ENCODE assay signal across 27 cellular contexts in the genomic region with DNA sequence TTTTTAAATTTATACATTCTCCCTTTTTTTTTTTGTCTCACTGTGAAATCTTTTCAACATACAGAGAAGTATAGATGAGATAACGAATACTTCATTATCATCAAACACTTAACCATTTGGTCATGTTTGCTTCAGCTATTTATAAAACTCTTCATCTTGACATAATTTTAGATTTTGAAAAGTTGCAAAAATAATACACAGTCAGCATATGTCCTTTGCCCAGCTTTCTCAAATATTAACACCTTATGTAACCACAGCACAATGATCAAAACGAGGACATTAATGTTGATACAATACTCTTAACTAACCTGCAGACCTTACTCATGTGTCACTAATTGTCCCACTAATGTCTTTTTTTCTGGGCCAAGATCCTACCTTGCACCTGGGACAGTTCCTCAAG. TPM values are rescaled to one million over a fixed set of nuclear protein-coding genes. Genes with fewer than 3 reads are reported as not detected.
DNase-seq lines count a peak whose midpoint lies in the region; ATAC-seq, FAIRE-seq and TF ChIP-seq lines count a peak whose summit lies in the region.
"Had no signal": no experiment of that assay in that cellular context is flagged by ENCODE, and none has a peak within 500 bp of the region (broad histone marks: within the 10 kb centered on the region; RNA-seq: fewer than 3 reads in every experiment).

No MANE protein-coding gene starts in this region.

- TF ChIP-seq EP300 in HepG2 (IDR thresholded peaks at IDR 0.05; ENCODE audit: low read depth in 2 of 2, low read length in 2 of 2) (no peak), HepG2 (CRISPR knock-in tag; IDR thresholded peaks at IDR 0.05; ENCODE audit: borderline replicate concordance) (no peak), K562 (IDR thresholded peaks at IDR 0.05; ENCODE audit: low read length) (no peak)

- no peak overlapping the region for H3K4me3 ChIP-seq in HepG2 (replicated peaks in 1 of 3; ENCODE audit: insufficient read depth in 1 of 3, low read depth in 2 of 3, low read length in 3 of 3)
- H3K4me3 ChIP-seq in right lobe of liver = no peak overlapping the region
- H3K4me3 ChIP-seq in IMR-90 (ENCODE audit: insufficient read depth, low read depth, low read length) = no peak overlapping the region
- H3K4me3 ChIP-seq in K562 = no peak overlapping the region
- H3K4me3 ChIP-seq: BLaER1 had no signal

- H3K9me3 ChIP-seq in HepG2 (ENCODE audit: low read length) (no peaks in the 10 kb centered on the region), right lobe of liver (no peaks in the 10 kb centered on the region), IMR-90 (ENCODE audit: control insufficient read depth, insufficient read depth, low read length) (no peaks in the 10 kb centered on the region), K562 (replicated peaks; ENCODE audit: control insufficient read depth, insufficient read depth, low read depth, low read length) (no peaks in the 10 kb centered on the region)
- H3K9me3 ChIP-seq: BE2C, BLaER1 had no signal

- H2BK20ac ChIP-seq in IMR-90 (ENCODE audit: low read depth, low read length) = no peak overlapping the region

- H3K79me2 ChIP-seq in HepG2 (ENCODE audit: insufficient read depth, low read length) (no peaks in the 10 kb centered on the region), K562 (ENCODE audit: control insufficient read depth, insufficient read depth, low read length) (no peaks in the 10 kb centered on the region)

- no peak overlapping the region for H2BK15ac ChIP-seq in IMR-90 (ENCODE audit: low read depth, low read length)

- no peak overlapping the region for H3K4ac ChIP-seq in IMR-90 (ENCODE audit: low read depth, low read length)

- no peak for TF ChIP-seq POLR2A in HepG2 (IDR thresholded peaks at IDR 0.05; ENCODE audit: insufficient read depth in 1 of 2, low read depth in 2 of 2, low read length in 2 of 2)
- no peak for TF ChIP-seq POLR2A in right lobe of liver (IDR thresholded peaks at IDR 0.05)
- no peak for TF ChIP-seq POLR2A in IMR-90 (IDR thresholded peaks at IDR 0.05; ENCODE audit: low read depth, low read length)
- no peak for TF ChIP-seq POLR2A in K562 (conservative IDR thresholded peaks at IDR 0.05)

- no peak overlapping the region for H4K5ac ChIP-seq in IMR-90 (ENCODE audit: low read depth, low read length)

- dilution Hi-C loops in IMR-90 (cut with HindIII; ENCODE audit: low sequenced_read_pairs, unreplicated experiment) = no loop called here

- POLR2A ChIA-PET in HepG2 (lab: Yijun Ruan, JAX) (no interaction called here), IMR-90 (lab: Charles Lee; ENCODE audit: unreplicated experiment) (no interaction called here), K562 (lab: Yijun Ruan, JAX) (no interaction called here)

- no peak overlapping the region for H3K23ac ChIP-seq in IMR-90 (ENCODE audit: low read depth, low read length)

- WGBS in HepG2 (ENCODE audit: low lambda C conversion rate) = 0% methylated on average over 2 of the region's 2 CpGs
- WGBS in right lobe of liver (ENCODE audit: insufficient coverage, low coverage, low lambda C conversion rate, missing lambda C conversion rate) = 66% methylated on average over 2 of the region's 2 CpGs
- 88% methylated on average over 1 of the region's 2 CpGs; no CpG with 5 or more reads in 1 of the 2 experiments for WGBS in IMR-90 (ENCODE audit: extremely low coverage in 2 of 2, insufficient read length in 1 of 2), 2 experiments
- 0% methylated on average over 2 of the region's 2 CpGs for WGBS in K562 (ENCODE audit: insufficient coverage, low coverage, missing lambda C conversion rate)

- no peak overlapping the region for H3K4me2 ChIP-seq in HepG2 (ENCODE audit: low read depth, low read length)
- H3K4me2 ChIP-seq in IMR-90 (ENCODE audit: low read depth, low read length) = no peak overlapping the region
- no peak overlapping the region for H3K4me2 ChIP-seq in K562 (ENCODE audit: insufficient read depth, low read length)
- H3K4me2 ChIP-seq: BLaER1 had no signal

- H4K8ac ChIP-seq in IMR-90 (ENCODE audit: low read depth in 2 of 2, low read length in 2 of 2) = no peak overlapping the region

- H2BK120ac ChIP-seq in IMR-90 (ENCODE audit: low read depth, low read length) = no peak overlapping the region

- H3K9ac ChIP-seq in HepG2 (ENCODE audit: insufficient read depth, low read depth, low read length) (no peak overlapping the region), IMR-90 (ENCODE audit: low read depth, low read length) (no peak overlapping the region), K562 (ENCODE audit: insufficient read depth in 1 of 2, low read depth in 2 of 2, low read length in 2 of 2) (no peak overlapping the region)
- H3K9ac ChIP-seq: BLaER1 had no signal

- in situ Hi-C loops in HepG2 (cut with HindIII; ENCODE audit: extremely low pct_ligation_motif_present, low pct_unique_long_range_greater_than_20kb) = no loop called here
- in situ Hi-C loops in IMR-90 (cut with MboI; ENCODE audit: low sequenced_read_pairs) = no loop called here
- in situ Hi-C loops in K562 (cut with MboI) = no loop called here

- H3K9me1 ChIP-seq in IMR-90 (ENCODE audit: insufficient read depth, low read length) (no peaks in the 10 kb centered on the region), K562 (ENCODE audit: control insufficient read depth, insufficient read depth, low read length) (no peaks in the 10 kb centered on the region)

- no peak overlapping the region for H3K18ac ChIP-seq in IMR-90 (ENCODE audit: low read depth, low read length)

- H4K20me1 ChIP-seq in HepG2 (ENCODE audit: insufficient read depth, low read length) (no peaks in the 10 kb centered on the region), IMR-90 (ENCODE audit: insufficient read depth, low read length) (no peaks in the 10 kb centered on the region), K562 (replicated peaks; ENCODE audit: control insufficient read depth, insufficient read depth, low read length) (no peaks in the 10 kb centered on the region)
- H4K20me1 ChIP-seq: BLaER1 had no signal

- TF ChIP-seq CTCF in HepG2 (CRISPR knock-in tag; IDR thresholded peaks at IDR 0.05) (no peak), right lobe of liver (IDR thresholded peaks at IDR 0.05) (no peak), IMR-90 (conservative IDR thresholded peaks at IDR 0.05; ENCODE audit: low read depth, low read length) (no peak), K562 (IDR thresholded peaks at IDR 0.05 in 2 of 3, conservative IDR thresholded peaks at IDR 0.05 in 1 of 3; ENCODE audit: insufficient read depth in 2 of 3, low read depth in 1 of 3, low read length in 3 of 3) (no peak)

- H3K56ac ChIP-seq in IMR-90 (ENCODE audit: extremely low read depth, insufficient read depth, low read length) = no peak overlapping the region

- no peak overlapping the region for H4K91ac ChIP-seq in IMR-90 (ENCODE audit: insufficient read depth, low read depth, low read length)

- no peaks in the 10 kb centered on the region for H3K36me3 ChIP-seq in HepG2 (replicated peaks in 1 of 2; ENCODE audit: control insufficient read depth in 1 of 2, insufficient read depth in 2 of 2, low read length in 2 of 2)
- no peaks in the 10 kb centered on the region for H3K36me3 ChIP-seq in right lobe of liver
- no peaks in the 10 kb centered on the region for H3K36me3 ChIP-seq in IMR-90 (ENCODE audit: control insufficient read depth, insufficient read depth, low read length)
- no peaks in the 10 kb centered on the region for H3K36me3 ChIP-seq in K562 (ENCODE audit: control insufficient read depth, insufficient read depth, low read length)
- H3K36me3 ChIP-seq: BE2C, BLaER1 had no signal

- intact Hi-C loops in HepG2 (cut with micrococcal nuclease; ENCODE audit: unreplicated experiment) = no loop called here
- intact Hi-C loops in right lobe of liver (cut with DNase I) = no loop called here
- intact Hi-C loops in IMR-90 (cut with micrococcal nuclease) = no loop called here
- intact Hi-C loops in K562 (cut with micrococcal nuclease) = no loop called here

- H3K27ac ChIP-seq in HepG2 (ENCODE audit: extremely low read length, insufficient read depth, low read length) = no peak overlapping the region
- H3K27ac ChIP-seq in right lobe of liver = no peak overlapping the region
- H3K27ac ChIP-seq in IMR-90 (ENCODE audit: insufficient read depth, low read length) = no peak overlapping the region
- H3K27ac ChIP-seq in K562 (ENCODE audit: extremely low read depth, low read depth, low read length) = no peak overlapping the region
- no peak overlapping the region for H3K27ac ChIP-seq in caudate nucleus (ENCODE audit: low read depth, low read length)
- H3K27ac ChIP-seq: 22Rv1, BLaER1 had no signal

- ATAC-seq in HepG2 (no peak), right lobe of liver (no peak), IMR-90 (ENCODE audit: low read depth) (no peak), K562 (no peak)

- no TSS peak for BruUV-seq in HepG2 (replicated peaks; lab: Mats Ljungman, UMichigan)
- no TSS peak for BruUV-seq in IMR-90 (replicated peaks; lab: Mats Ljungman, UMichigan)
- BruUV-seq in K562 (replicated peaks; lab: Mats Ljungman, UMichigan) = no TSS peak

- H3K14ac ChIP-seq in IMR-90 (replicated peaks; ENCODE audit: low read depth, low read length) = no peak overlapping the region

- no peak overlapping the region for H2BK5ac ChIP-seq in IMR-90 (ENCODE audit: low read depth, low read length, poor library complexity, severe bottlenecking)

- H3K27me3 ChIP-seq in HepG2 (ENCODE audit: control insufficient read depth in 1 of 2, insufficient read depth in 2 of 2, low read length in 2 of 2) (peaks cover 0 to 9% of the 10 kb centered on the region in 2 experiments; a peak in 1 of 5 replicates), right lobe of liver (no peaks in the 10 kb centered on the region), IMR-90 (ENCODE audit: control insufficient read depth, insufficient read depth, low read length) (peaks cover 21% of the 10 kb centered on the region), K562 (ENCODE audit: control insufficient read depth in 2 of 2, insufficient read depth in 2 of 2, low read length in 2 of 2) (peaks cover 0 to 9% of the 10 kb centered on the region in 2 experiments; a peak in 2 of 5 replicates)
- H3K27me3 ChIP-seq: BE2C, BLaER1 had no signal

- no peak overlapping the region for H2AK5ac ChIP-seq in IMR-90 (ENCODE audit: low read depth, low read length)

- CTCF ChIA-PET in HepG2 (lab: Yijun Ruan, JAX; ENCODE audit: low intra/inter-chr PET ratio, low total read pairs) (no interaction called here), IMR-90 (lab: Yijun Ruan, JAX) (no interaction called here), K562 (lab: Yijun Ruan, JAX; ENCODE audit: low intra/inter-chr PET ratio) (no interaction called here)

- DNase-seq in HepG2 (ENCODE audit: low spot score) (no peak), right lobe of liver (no peak), IMR-90 (no peak), K562 (ENCODE audit: extremely low read depth in 1 of 4, low spot score in 3 of 4) (no peak), caudate nucleus (lab: John Stamatoyannopoulos, UW) (no peak), SW 1271 (lab: John Stamatoyannopoulos, UW) (no peak), DMS 273 (lab: John Stamatoyannopoulos, UW; ENCODE audit: unreplicated experiment) (no peak)
- DNase-seq: ACHN; BE2C; C1 segment of cervical spinal cord; CD4-positive, alpha-beta memory T cell; CD4-positive, CD25-positive, alpha-beta regulatory T cell; CD8-positive, alpha-beta memory T cell; COR-L47; DMS 273 treated with DMSO at 0.1 percent for 48 hours; DMS153; DMS53; DMS79; DND-41; EL; GDM1 had no signal

- H2AK9ac ChIP-seq in IMR-90 (replicated peaks; ENCODE audit: low read depth, low read length, poor library complexity) = no peak overlapping the region

- TF ChIP-seq RAD21 in HepG2 (CRISPR knock-in tag; IDR thresholded peaks at IDR 0.05) (no peak), IMR-90 (IDR thresholded peaks at IDR 0.05; ENCODE audit: low read length) (no peak), K562 (CRISPR knock-in tag; conservative IDR thresholded peaks at IDR 0.05 in 1 of 2, IDR thresholded peaks at IDR 0.05 in 1 of 2) (no peak)

- H3K4me1 ChIP-seq in HepG2 (ENCODE audit: insufficient read depth, low read length) = no peaks in the 10 kb centered on the region
- no peaks in the 10 kb centered on the region for H3K4me1 ChIP-seq in right lobe of liver
- no peaks in the 10 kb centered on the region for H3K4me1 ChIP-seq in IMR-90 (ENCODE audit: control insufficient read depth, insufficient read depth, low read length)
- no peaks in the 10 kb centered on the region for H3K4me1 ChIP-seq in K562 (replicated peaks in 1 of 2; ENCODE audit: control insufficient read depth in 2 of 2, insufficient read depth in 2 of 2, low read length in 2 of 2)
- H3K4me1 ChIP-seq: BE2C, BLaER1 had no signal

- no peak overlapping the region for H2AFZ ChIP-seq in HepG2 (ENCODE audit: low read length)
- no peak overlapping the region for H2AFZ ChIP-seq in IMR-90 (replicated peaks; ENCODE audit: low read length, poor library complexity)
- H2AFZ ChIP-seq in K562 (ENCODE audit: low read depth, low read length) = no peak overlapping the region

- no peaks in the 10 kb centered on the region for H3K79me1 ChIP-seq in IMR-90 (ENCODE audit: low read depth in 1 of 2, low read length in 2 of 2)

- FAIRE-seq in HepG2 (lab: Jason Lieb, UNC) (no peak), K562 (lab: Jason Lieb, UNC) (no peak)
- FAIRE-seq: D721Med, GM12891, GM19239 had no signal

RNA-seq across cellular contexts. Expression of gene DACT1, which starts 36.0 kb away (rescaled TPM):
- total RNA-seq in HepG2 (2016; rRNA removed; fragmentation: Illumina TruSeq; extraction: Trizol) = not detected in 2 replicates
- total RNA-seq in HepG2 (2016; cell fraction: cytosol; rRNA removed; fragmentation: Illumina TruSeq; extraction: Trizol; ENCODE audit: low read depth) = not detected in 2 replicates
- total RNA-seq in HepG2 (2016; cell fraction: insoluble cytoplasmic fraction; rRNA removed; fragmentation: Illumina TruSeq; extraction: Trizol) = not detected in 2 replicates
- not detected in 2 replicates for total RNA-seq in HepG2 (2016; cell fraction: membrane; rRNA removed; fragmentation: Illumina TruSeq; extraction: Trizol)
- total RNA-seq in HepG2 (2016; cell fraction: nucleus; rRNA removed; fragmentation: Illumina TruSeq; extraction: Trizol) = not detected in 2 replicates
- polyA plus RNA-seq in HepG2 (2011; rRNA removed) = 0.01 and 0.04 TPM in 2 replicates
- 0.04 TPM in 1 of 2 replicates, not detected in the other for polyA plus RNA-seq in HepG2 (2011; cell fraction: cytosol; rRNA removed)
- 0.05 and 0.06 TPM in 2 replicates for polyA plus RNA-seq in HepG2 (2011; cell fraction: nucleus; rRNA removed)
- polyA plus RNA-seq in HepG2 (2012) = not detected in 2 replicates
- not detected in 2 replicates for polyA plus RNA-seq in HepG2 (2016; cell fraction: cytosol; fragmentation: Illumina TruSeq; extraction: Trizol; ENCODE audit: low read depth)
- polyA plus RNA-seq in HepG2 (2016; cell fraction: insoluble cytoplasmic fraction; fragmentation: Illumina TruSeq; extraction: Trizol; ENCODE audit: low read depth) = not detected in 2 replicates
- not detected in 2 replicates for polyA plus RNA-seq in HepG2 (2016; cell fraction: membrane; fragmentation: Illumina TruSeq; extraction: Trizol; ENCODE audit: low read depth)
- not detected in 2 replicates for polyA plus RNA-seq in HepG2 (2016; cell fraction: nucleus; fragmentation: Illumina TruSeq; extraction: Trizol; ENCODE audit: insufficient read depth, low read depth)
- 0.28 TPM in 1 of 2 replicates, not detected in the other for polyA minus RNA-seq in HepG2 (2011; rRNA and poly(A)+ RNA removed; ENCODE audit: low replicate concordance)
- not detected in 2 replicates for polyA minus RNA-seq in HepG2 (2011; cell fraction: cytosol; rRNA and poly(A)+ RNA removed)
- polyA minus RNA-seq in HepG2 (2011; cell fraction: nucleus; rRNA and poly(A)+ RNA removed) = not detected in 2 replicates
- total RNA-seq in right lobe of liver = 1 to 10 TPM; 1.2 to 2.4 (median 1.4) TPM
- total RNA-seq in IMR-90 (2012; rRNA removed) = 8.1 and 9.7 TPM in 2 replicates
- 5.8 and 6.5 TPM in 2 replicates for polyA plus RNA-seq in IMR-90 (2012; rRNA removed)
- polyA plus RNA-seq in IMR-90 (2012; cell fraction: cytosol; rRNA removed) = 3.1 and 3.3 TPM in 2 replicates
- polyA plus RNA-seq in IMR-90 (2012; cell fraction: nucleus; rRNA removed; ENCODE audit: low replicate concordance) = 5.1 and 11.9 TPM in 2 replicates
- 0.14 and 0.33 TPM in 2 replicates for total RNA-seq in K562 (2011; cell fraction: chromatin; rRNA removed; ENCODE audit: low replicate concordance)
- total RNA-seq in K562 (2011; cell fraction: nucleolus; rRNA removed) = 0.13 and 0.17 TPM in 2 replicates
- total RNA-seq in K562 (2011; cell fraction: nucleoplasm; rRNA removed) = 0.22 and 0.23 TPM in 2 replicates
- 0.08 and 0.18 TPM in 2 replicates for total RNA-seq in K562 (2014; rRNA removed)
- total RNA-seq in K562 (2014; rRNA removed; fragmentation: Illumina TruSeq; extraction: Trizol) = 0.11 and 0.19 TPM in 2 replicates
- total RNA-seq in K562 (2015; rRNA removed; fragmentation: Illumina TruSeq; extraction: Trizol) = 0.08 and 0.14 TPM in 2 replicates
- total RNA-seq in K562 (2021) = 0.13 TPM in 2 replicates
- 0.07 and 0.14 TPM in 2 replicates for polyA plus RNA-seq in K562 (2011; rRNA removed)
- polyA plus RNA-seq in K562 (2011; cell fraction: cytosol; rRNA removed) = 0.06 and 0.13 TPM in 2 replicates
- polyA plus RNA-seq in K562 (2011; cell fraction: nucleus; rRNA removed) = 0.09 and 0.35 TPM in 2 replicates
- polyA plus RNA-seq in K562 (2012) = 0.21 and 0.35 TPM in 2 replicates
- 0.25 and 0.30 TPM in 2 replicates for polyA plus RNA-seq in K562 (2014; fragmentation: Illumina TruSeq; extraction: Trizol)
- polyA plus RNA-seq in K562 (2014; fragmentation: Nextera tagmentation; extraction: Ambion mirVana) = under 1 TPM; 0.07 to 0.13 TPM
- polyA plus RNA-seq in K562 (2014; rRNA removed) = 0.20 and 0.29 TPM in 2 replicates
- polyA minus RNA-seq in K562 (2011; rRNA and poly(A)+ RNA removed) = 0.09 TPM in 1 of 2 replicates, not detected in the other
- not detected in 2 replicates for polyA minus RNA-seq in K562 (2011; cell fraction: cytosol; rRNA and poly(A)+ RNA removed)
- 0.11 TPM in 1 of 2 replicates, not detected in the other for polyA minus RNA-seq in K562 (2011; cell fraction: nucleus; rRNA and poly(A)+ RNA removed)
- polyA plus RNA-seq: CD14-positive monocyte had no signal

Comparison
In these comparisons a context has a peak if more than half of its experiments do, and no peak if none do; other contexts are left out.
1. Of the 241 proteins assayed by ChIP-seq in both HepG2 and K562: peak only in HepG2: none; only in K562: MAFG; in both: MAFF and MAFK; in neither: 238.